ENCODE assay signal across 1 cellular context in genomic region chr2:15940661-15941482, GRCh38.
A peak's percentile ranks its signal among the peaks of the same experiment; 100 is the strongest.
TF ChIP-seq lines count a peak whose summit lies in the region.

No MANE protein-coding gene starts in this region.

TF ChIP-seq in HEK293, 187 proteins besides CTCF, POLR2A, EP300 and RAD21 (continued from another document):
- TF ChIP-seq ZBTB26 (tag by site-specific recombination; optimal IDR thresholded peaks at IDR 0.05): peak; percentile 23
- no peak for TF ChIP-seq ZNF513 (tag by site-specific recombination; IDR thresholded peaks at IDR 0.05)
- TF ChIP-seq ZNF600 (tag by site-specific recombination; IDR thresholded peaks at IDR 0.05): no peak
- no peak for TF ChIP-seq ZNF48 (tag by site-specific recombination; IDR thresholded peaks at IDR 0.05)
- TF ChIP-seq ZNF2 (tag by site-specific recombination; IDR thresholded peaks at IDR 0.05): no peak
- TF ChIP-seq ZNF174 (tag by site-specific recombination; IDR thresholded peaks at IDR 0.05): no peak
- TF ChIP-seq ZNF148 (tag by site-specific recombination; IDR thresholded peaks at IDR 0.05; ENCODE audit: borderline replicate concordance): no peak
- no peak for TF ChIP-seq ZNF354C (tag by site-specific recombination; IDR thresholded peaks at IDR 0.05; ENCODE audit: borderline replicate concordance, low read depth)
- no peak for TF ChIP-seq SCRT2 (tag by site-specific recombination; IDR thresholded peaks at IDR 0.05)
- TF ChIP-seq KLF1 (tag by site-specific recombination; IDR thresholded peaks at IDR 0.05): no peak
- no peak for TF ChIP-seq ZNF211 (tag by site-specific recombination; IDR thresholded peaks at IDR 0.05; ENCODE audit: low read depth)
- TF ChIP-seq ZNF26 (tag by site-specific recombination; IDR thresholded peaks at IDR 0.05): no peak
- TF ChIP-seq ZNF843 (tag by site-specific recombination; IDR thresholded peaks at IDR 0.05): no peak
- no peak for TF ChIP-seq ZNF580 (tag by site-specific recombination; IDR thresholded peaks at IDR 0.05)
- TF ChIP-seq PATZ1 (tag by site-specific recombination; IDR thresholded peaks at IDR 0.05): no peak
- no peak for TF ChIP-seq ZNF626 (tag by site-specific recombination; IDR thresholded peaks at IDR 0.05)
- TF ChIP-seq ZBTB20 (tag by site-specific recombination; IDR thresholded peaks at IDR 0.05): no peak; the same call in 1 of the 2 replicates
- TF ChIP-seq ZNF335 (tag by site-specific recombination; conservative IDR thresholded peaks at IDR 0.05): peak; percentile 20; the same call in 1 of the 2 replicates
- TF ChIP-seq ZNF146 (tag by site-specific recombination; IDR thresholded peaks at IDR 0.05): no peak
- no peak for TF ChIP-seq ZNF624 (tag by site-specific recombination; IDR thresholded peaks at IDR 0.05)
- no peak for TF ChIP-seq KLF16 (tag by site-specific recombination; IDR thresholded peaks at IDR 0.05)
- no peak for TF ChIP-seq KLF17 (tag by site-specific recombination; IDR thresholded peaks at IDR 0.05)
- 0 out of 2 replicates have a peak, but pooled peaks have one; percentile 1 for TF ChIP-seq ZIC2 (tag by site-specific recombination; IDR thresholded peaks at IDR 0.05)
- TF ChIP-seq HIC1 (tag by site-specific recombination; IDR thresholded peaks at IDR 0.05): no peak
- TF ChIP-seq MZF1 (tag by site-specific recombination; IDR thresholded peaks at IDR 0.05; ENCODE audit: borderline replicate concordance): no peak
- no peak for TF ChIP-seq GLI4 (tag by site-specific recombination; IDR thresholded peaks at IDR 0.05)
- TF ChIP-seq EGR2 (tag by site-specific recombination; IDR thresholded peaks at IDR 0.05; ENCODE audit: low read depth): no peak
- no peak for TF ChIP-seq ZNF510 (tag by site-specific recombination; IDR thresholded peaks at IDR 0.05; ENCODE audit: insufficient replicate concordance)
- no peak for TF ChIP-seq ZNF121 (tag by site-specific recombination; IDR thresholded peaks at IDR 0.05)
- no peak for TF ChIP-seq ZSCAN18 (tag by site-specific recombination; IDR thresholded peaks at IDR 0.05)
- peak; percentile 63 for TF ChIP-seq SP2 (tag by site-specific recombination; IDR thresholded peaks at IDR 0.05)
- no peak for TF ChIP-seq ZEB2 (tag by site-specific recombination; IDR thresholded peaks at IDR 0.05)
